In genomic region chr19:38230506-38231133, GRCh38 we compare ENCODE assay signal across 6 cellular contexts. TPM values are rescaled to one million over a fixed set of nuclear protein-coding genes. Genes with fewer than 3 reads are reported as not detected.
"Had no signal": no experiment of that assay in that cellular context is flagged by ENCODE, and none has a peak within 500 bp of the region (broad histone marks: within the 10 kb centered on the region; RNA-seq: fewer than 3 reads in every experiment).

No MANE protein-coding gene starts in this region.

RNA-seq across cellular contexts. Expression of gene DPF1, which starts 6.6 kb away (rescaled TPM):
- total RNA-seq: gastroesophageal sphincter, lower leg skin, lower lobe of right lung, mesenteric fat pad had no signal

RNA-seq across cellular contexts. Expression of gene PPP1R14A, which starts 25.6 kb away (rescaled TPM):
- total RNA-seq: frontal cortex, myocyte had no signal
